2 cellular contexts compared by ENCODE assay signal in the genomic region with DNA sequence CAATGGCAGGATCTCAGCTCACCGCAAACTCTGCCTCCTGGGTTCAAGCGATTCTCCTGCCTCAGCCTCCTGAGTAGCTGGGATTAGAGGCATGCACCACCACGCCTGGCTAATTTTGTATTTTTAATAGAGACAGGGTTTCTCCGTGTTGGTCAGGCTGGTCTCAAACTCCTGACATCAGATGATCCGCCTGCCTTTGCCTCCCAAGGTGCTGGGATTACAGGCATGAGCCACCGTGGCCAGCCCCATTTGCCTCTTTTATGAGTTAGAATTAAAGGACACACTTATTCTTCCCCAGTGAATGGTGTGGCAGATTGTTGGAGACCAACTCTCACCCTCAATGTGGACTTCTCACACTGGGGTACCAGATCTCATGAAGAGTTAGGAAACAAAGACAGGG.
TF ChIP-seq lines count a peak whose summit lies in the region.

No MANE protein-coding gene starts in this region.

TF ChIP-seq in GM23338, 12 proteins besides CTCF, POLR2A, EP300 and RAD21:
- TF ChIP-seq EZH2 (IDR thresholded peaks at IDR 0.05; ENCODE audit: low read depth, unreplicated experiment): peak; percentile 61

TF ChIP-seq in H1, 55 proteins besides CTCF, POLR2A, EP300 and RAD21:
- peak; percentile 14 for TF ChIP-seq RNF2 (IDR thresholded peaks at IDR 0.05; ENCODE audit: borderline replicate concordance, low read depth, low read length, missing control alignments, poor library complexity, severe bottlenecking)
